In the genomic region with DNA sequence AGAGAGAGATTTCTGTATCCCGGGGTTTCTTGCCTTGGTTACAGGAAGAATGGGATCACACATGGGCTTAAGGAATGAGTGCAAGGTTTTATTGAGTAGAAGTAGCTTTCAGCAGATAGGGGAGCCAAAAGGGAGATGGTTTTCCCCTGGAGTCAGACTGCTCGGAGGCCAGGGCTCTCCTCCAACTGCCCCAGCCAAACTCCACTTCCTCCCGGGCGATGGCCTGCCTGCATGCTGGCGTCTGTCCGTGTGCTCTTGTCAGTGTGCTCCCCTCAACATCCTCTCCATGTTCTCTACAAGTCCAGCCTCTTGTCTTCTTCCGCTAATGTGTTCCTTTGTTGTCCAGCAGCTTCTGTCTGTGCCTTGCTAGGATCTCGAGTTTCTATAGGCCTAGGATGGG, we compare ENCODE assay signal across 19 cellular contexts.
DNase-seq lines count a peak whose midpoint lies in the region; ATAC-seq and TF ChIP-seq lines count a peak whose summit lies in the region.
"Had no signal": no experiment of that assay in that cellular context is flagged by ENCODE, and none has a peak within 500 bp of the region (broad histone marks: within the 10 kb centered on the region; RNA-seq: fewer than 3 reads in every experiment).

No MANE protein-coding gene starts in this region.

- intact Hi-C loops in stomach (cut with DNase I; ENCODE audit: low total_unique reads), result no loop called here

- TF ChIP-seq CTCF in GM06990 (IDR thresholded peaks at IDR 0.05; ENCODE audit: insufficient read depth, low read length, poor library complexity, severe bottlenecking) (no peak), WTC11 (IDR thresholded peaks at IDR 0.05) (no peak), nephron progenitor cell (IDR thresholded peaks at IDR 0.05) (no peak), stomach (IDR thresholded peaks at IDR 0.05) (no peak)

- H3K4me1 ChIP-seq in stomach, result no peaks in the 10 kb centered on the region
- H3K4me1 ChIP-seq: BE2C had no signal

- no peak overlapping the region for H3K27ac ChIP-seq in stomach
- H3K27ac ChIP-seq: GM23248 had no signal

- CTCF ChIA-PET in WTC11 (lab: Charles Lee), result interaction anchor here (2.0 kb wide), 1 partner anchor 35 kb away, joined by 8 read pairs; no protein-coding TSS in a partner anchor

- POLR2A ChIA-PET in WTC11 (lab: Charles Lee), result no interaction called here

- peak; percentile 55 for ATAC-seq in WTC11
- ATAC-seq: K562 had no signal

- 73 to 90% (median 88%) methylated on average over 8 of the region's 8 CpGs for WGBS in stomach, 5 donors

- H3K27me3 ChIP-seq in GM06990 (replicated peaks; ENCODE audit: control insufficient read depth, insufficient read depth, low read length) (no peaks in the 10 kb centered on the region), stomach (no peaks in the 10 kb centered on the region)
- H3K27me3 ChIP-seq: BE2C had no signal

- TF ChIP-seq POLR2A in stomach (IDR thresholded peaks at IDR 0.05), result no peak

- H3K9me3 Mint-ChIP-seq in WTC11, result no peaks in the 10 kb centered on the region
- H3K9me3 Mint-ChIP-seq in nephron progenitor cell, result no peaks in the 10 kb centered on the region

- H3K36me3 ChIP-seq in GM06990 (ENCODE audit: control insufficient read depth, insufficient read depth, low read length) (no peaks in the 10 kb centered on the region), stomach (no peaks in the 10 kb centered on the region)
- H3K36me3 ChIP-seq: BE2C had no signal

- 0 out of 2 replicates have a peak overlapping the region, but pooled peaks have one; percentile 6 for H3K27ac Mint-ChIP-seq in WTC11
- H3K27ac Mint-ChIP-seq in nephron progenitor cell, result peak overlapping the region; percentile 78
- H3K27ac Mint-ChIP-seq: CD4-positive, CD25-positive, alpha-beta regulatory T cell had no signal

- H3K4me1 Mint-ChIP-seq in WTC11 (peaks cover 30% of the 10 kb centered on the region), nephron progenitor cell (no peaks in the 10 kb centered on the region)
- H3K4me1 Mint-ChIP-seq: CD4-positive, CD25-positive, alpha-beta regulatory T cell; CD8-positive, alpha-beta memory T cell had no signal

- TF ChIP-seq EP300 in stomach (IDR thresholded peaks at IDR 0.05), result no peak

- DNase-seq in GM06990 (ENCODE audit: extremely low read depth, insufficient read length) (peak; percentile 3), WTC11 (ENCODE audit: low spot score) (no peak), nephron progenitor cell (no peak), stomach (no peak), NCI-H446 (lab: John Stamatoyannopoulos, UW) (no peak), NCI-H526 treated with DMSO at 0.1 percent for 48 hours (lab: John Stamatoyannopoulos, UW) (no peak), NCI-H2029 (lab: John Stamatoyannopoulos, UW) (no peak)
- DNase-seq: ACHN; BE2C; C1 segment of cervical spinal cord; CD4-positive, CD25-positive, alpha-beta regulatory T cell; CD8-positive, alpha-beta memory T cell; COR-L47; DMS 273 treated with DMSO at 0.1 percent for 48 hours; GF-D8; GM23248; H7; IMR-90 had no signal

- H3K9me3 ChIP-seq in stomach, result no peaks in the 10 kb centered on the region
- H3K9me3 ChIP-seq: BE2C had no signal

- H3K27me3 Mint-ChIP-seq in WTC11 (ENCODE audit: low read depth) (no peaks in the 10 kb centered on the region), nephron progenitor cell (ENCODE audit: low read depth, poor library complexity) (no peaks in the 10 kb centered on the region)
- H3K27me3 Mint-ChIP-seq: CD4-positive, CD25-positive, alpha-beta regulatory T cell; CD8-positive, alpha-beta memory T cell had no signal

- H3K36me3 Mint-ChIP-seq in WTC11, result no peaks in the 10 kb centered on the region
- H3K36me3 Mint-ChIP-seq in nephron progenitor cell (ENCODE audit: low read depth), result no peaks in the 10 kb centered on the region
- H3K36me3 Mint-ChIP-seq: CD4-positive, CD25-positive, alpha-beta regulatory T cell; CD8-positive, alpha-beta memory T cell had no signal

- H3K4me3 ChIP-seq in GM06990 (replicated peaks; ENCODE audit: low read depth, low read length), result no peak overlapping the region
- no peak overlapping the region for H3K4me3 ChIP-seq in stomach
- H3K4me3 ChIP-seq: GM23248, K562 had no signal

- H3K4me3 Mint-ChIP-seq in WTC11, result no peak overlapping the region
- no peak overlapping the region for H3K4me3 Mint-ChIP-seq in nephron progenitor cell
- H3K4me3 Mint-ChIP-seq: CD4-positive, CD25-positive, alpha-beta regulatory T cell; CD8-positive, alpha-beta memory T cell had no signal

TF ChIP-seq in WTC11, 78 proteins besides CTCF, POLR2A, EP300 and RAD21 (continues in another document):
- no peak for TF ChIP-seq OVOL2 (CRISPR knock-in tag; IDR thresholded peaks at IDR 0.05; ENCODE audit: borderline replicate concordance)
- TF ChIP-seq, protein P1, sequence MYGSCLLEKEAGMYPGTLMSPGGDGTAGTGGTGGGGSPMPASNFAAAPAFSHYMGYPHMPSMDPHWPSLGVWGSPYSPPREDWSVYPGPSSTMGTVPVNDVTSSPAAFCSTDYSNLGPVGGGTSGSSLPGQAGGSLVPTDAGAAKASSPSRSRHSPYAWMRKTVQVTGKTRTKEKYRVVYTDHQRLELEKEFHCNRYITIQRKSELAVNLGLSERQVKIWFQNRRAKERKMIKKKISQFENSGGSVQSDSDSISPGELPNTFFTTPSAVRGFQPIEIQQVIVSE (CRISPR knock-in tag; IDR thresholded peaks at IDR 0.05; ENCODE audit: borderline replicate concordance), result no peak
- TF ChIP-seq, protein P2, sequence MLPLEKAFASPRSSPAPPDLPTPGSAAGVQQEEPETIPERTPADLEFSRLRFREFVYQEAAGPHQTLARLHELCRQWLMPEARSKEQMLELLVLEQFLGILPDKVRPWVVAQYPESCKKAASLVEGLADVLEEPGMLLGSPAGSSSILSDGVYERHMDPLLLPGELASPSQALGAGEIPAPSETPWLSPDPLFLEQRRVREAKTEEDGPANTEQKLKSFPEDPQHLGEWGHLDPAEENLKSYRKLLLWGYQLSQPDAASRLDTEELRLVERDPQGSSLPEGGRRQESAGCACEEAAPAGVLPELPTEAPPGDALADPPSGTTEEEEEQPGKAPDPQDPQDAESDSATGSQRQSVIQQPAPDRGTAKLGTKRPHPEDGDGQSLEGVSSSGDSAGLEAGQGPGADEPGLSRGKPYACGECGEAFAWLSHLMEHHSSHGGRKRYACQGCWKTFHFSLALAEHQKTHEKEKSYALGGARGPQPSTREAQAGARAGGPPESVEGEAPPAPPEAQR (CRISPR knock-in tag; IDR thresholded peaks at IDR 0.05), result no peak
- TF ChIP-seq, protein P3, sequence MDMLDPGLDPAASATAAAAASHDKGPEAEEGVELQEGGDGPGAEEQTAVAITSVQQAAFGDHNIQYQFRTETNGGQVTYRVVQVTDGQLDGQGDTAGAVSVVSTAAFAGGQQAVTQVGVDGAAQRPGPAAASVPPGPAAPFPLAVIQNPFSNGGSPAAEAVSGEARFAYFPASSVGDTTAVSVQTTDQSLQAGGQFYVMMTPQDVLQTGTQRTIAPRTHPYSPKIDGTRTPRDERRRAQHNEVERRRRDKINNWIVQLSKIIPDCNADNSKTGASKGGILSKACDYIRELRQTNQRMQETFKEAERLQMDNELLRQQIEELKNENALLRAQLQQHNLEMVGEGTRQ (CRISPR knock-in tag; IDR thresholded peaks at IDR 0.05), result no peak
- no peak for TF ChIP-seq JUN (CRISPR knock-in tag; IDR thresholded peaks at IDR 0.05)
- TF ChIP-seq ZNF121 (CRISPR knock-in tag; IDR thresholded peaks at IDR 0.05), result no peak
- no peak for TF ChIP-seq IRF1 (CRISPR knock-in tag; IDR thresholded peaks at IDR 0.05)
- no peak for TF ChIP-seq ZNF232 (CRISPR knock-in tag; IDR thresholded peaks at IDR 0.05)
- TF ChIP-seq SP1 (CRISPR knock-in tag; conservative IDR thresholded peaks at IDR 0.05), result no peak
- TF ChIP-seq ESRRA (CRISPR knock-in tag; IDR thresholded peaks at IDR 0.05; ENCODE audit: borderline replicate concordance), result no peak
- TF ChIP-seq HMGA2 (CRISPR knock-in tag; IDR thresholded peaks at IDR 0.05), result no peak
- TF ChIP-seq, protein P4, sequence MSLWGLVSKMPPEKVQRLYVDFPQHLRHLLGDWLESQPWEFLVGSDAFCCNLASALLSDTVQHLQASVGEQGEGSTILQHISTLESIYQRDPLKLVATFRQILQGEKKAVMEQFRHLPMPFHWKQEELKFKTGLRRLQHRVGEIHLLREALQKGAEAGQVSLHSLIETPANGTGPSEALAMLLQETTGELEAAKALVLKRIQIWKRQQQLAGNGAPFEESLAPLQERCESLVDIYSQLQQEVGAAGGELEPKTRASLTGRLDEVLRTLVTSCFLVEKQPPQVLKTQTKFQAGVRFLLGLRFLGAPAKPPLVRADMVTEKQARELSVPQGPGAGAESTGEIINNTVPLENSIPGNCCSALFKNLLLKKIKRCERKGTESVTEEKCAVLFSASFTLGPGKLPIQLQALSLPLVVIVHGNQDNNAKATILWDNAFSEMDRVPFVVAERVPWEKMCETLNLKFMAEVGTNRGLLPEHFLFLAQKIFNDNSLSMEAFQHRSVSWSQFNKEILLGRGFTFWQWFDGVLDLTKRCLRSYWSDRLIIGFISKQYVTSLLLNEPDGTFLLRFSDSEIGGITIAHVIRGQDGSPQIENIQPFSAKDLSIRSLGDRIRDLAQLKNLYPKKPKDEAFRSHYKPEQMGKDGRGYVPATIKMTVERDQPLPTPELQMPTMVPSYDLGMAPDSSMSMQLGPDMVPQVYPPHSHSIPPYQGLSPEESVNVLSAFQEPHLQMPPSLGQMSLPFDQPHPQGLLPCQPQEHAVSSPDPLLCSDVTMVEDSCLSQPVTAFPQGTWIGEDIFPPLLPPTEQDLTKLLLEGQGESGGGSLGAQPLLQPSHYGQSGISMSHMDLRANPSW (CRISPR knock-in tag; conservative IDR thresholded peaks at IDR 0.05; ENCODE audit: low read depth), result no peak
- TF ChIP-seq MLX (CRISPR knock-in tag; IDR thresholded peaks at IDR 0.05), result no peak
- TF ChIP-seq ZNF671 (CRISPR knock-in tag; IDR thresholded peaks at IDR 0.05), result no peak
